ENCODE assay signal across 9 cellular contexts in the genomic region with DNA sequence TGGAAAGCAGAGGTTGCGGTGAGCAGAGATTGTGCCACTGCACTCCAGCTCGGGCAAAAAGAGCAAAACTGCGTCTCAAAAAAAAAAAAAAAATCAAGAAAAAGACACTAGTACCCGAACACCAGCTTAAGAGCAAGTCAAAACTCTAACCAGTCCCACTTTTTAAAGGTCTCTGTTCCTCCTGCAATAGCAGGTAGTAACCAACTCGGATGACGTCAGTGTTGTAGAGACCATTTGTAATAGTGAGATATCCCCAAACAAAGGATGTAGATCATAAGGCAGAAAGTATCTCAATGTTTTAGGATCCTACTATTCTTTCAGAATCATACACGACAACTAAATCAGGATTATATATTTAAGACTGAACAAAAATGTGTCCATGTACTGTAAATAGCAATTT. TPM values are rescaled to one million over a fixed set of nuclear protein-coding genes. Genes with fewer than 3 reads are reported as not detected.
DNase-seq lines count a peak whose midpoint lies in the region; ATAC-seq, FAIRE-seq and TF ChIP-seq lines count a peak whose summit lies in the region.
"Had no signal": no experiment of that assay in that cellular context is flagged by ENCODE, and none has a peak within 500 bp of the region (broad histone marks: within the 10 kb centered on the region; RNA-seq: fewer than 3 reads in every experiment).

No MANE protein-coding gene starts in this region.

- peak overlapping the region; percentile 93 for H3K4me3 Mint-ChIP-seq in type B pancreatic cell

- H3K36me3 ChIP-seq in cardiac muscle cell, result peaks cover 14% of the 10 kb centered on the region
- H3K36me3 ChIP-seq in right atrium auricular region, result peaks cover 7% of the 10 kb centered on the region
- H3K36me3 ChIP-seq in OCI-LY7 (ENCODE audit: insufficient read depth, low read length), result peaks cover 45% of the 10 kb centered on the region
- peaks cover 10 to 22% (median 18%) of the 10 kb centered on the region in 4 experiments for H3K36me3 ChIP-seq in H1 (ENCODE audit: control insufficient read depth in 2 of 4, insufficient read depth in 4 of 4, low read length in 3 of 4)
- H3K36me3 ChIP-seq in tibial nerve, result peaks cover 0 to 16% (median 0%) of the 10 kb centered on the region in 3 donors

- H3K4me1 Mint-ChIP-seq in type B pancreatic cell (ENCODE audit: unreplicated experiment), result peaks cover 27% of the 10 kb centered on the region

- no peak for TF ChIP-seq RAD21 in H1 (IDR thresholded peaks at IDR 0.05 in 1 of 2, conservative IDR thresholded peaks at IDR 0.05 in 1 of 2; ENCODE audit: low read depth in 2 of 2, low read length in 2 of 2)

- no peak overlapping the region for H3K9ac ChIP-seq in H1 (replicated peaks in 1 of 4; ENCODE audit: extremely low read depth in 1 of 4, low read depth in 3 of 4, low read length in 3 of 4)

- no peaks in the 10 kb centered on the region for H3K9me2 ChIP-seq in OCI-LY7 (ENCODE audit: insufficient read depth, low read length)

- H3K27me3 Mint-ChIP-seq in type B pancreatic cell, result peaks cover 3% of the 10 kb centered on the region

- peaks cover 64% of the 10 kb centered on the region for H3K79me2 ChIP-seq in OCI-LY7 (ENCODE audit: insufficient read depth, low read depth, low read length)
- H3K79me2 ChIP-seq in H1 (ENCODE audit: control insufficient read depth in 1 of 2, insufficient read depth in 2 of 2, low read length in 2 of 2), result peaks cover 29 to 71% of the 10 kb centered on the region in 2 experiments

- H4K91ac ChIP-seq in H1 (replicated peaks; ENCODE audit: insufficient read length, low read length), result no peak overlapping the region

- FAIRE-seq in H1 (lab: Jason Lieb, UNC), result no peak

- CTCF ChIA-PET in OCI-LY7 (lab: Charles Lee; ENCODE audit: unreplicated experiment), result no interaction called here
- CTCF ChIA-PET in H1 (lab: Charles Lee; ENCODE audit: partially characterized antibody), result interaction anchor here (1.5 to 5.1 kb wide), 3 partner anchors 20 to 38 kb away, joined by 6 to 26 read pairs (median 13); partner anchors contain the start of gene NT5C

- H3K36me3 Mint-ChIP-seq in type B pancreatic cell, result peaks cover 31% of the 10 kb centered on the region

- H4K20me1 ChIP-seq in OCI-LY7 (ENCODE audit: insufficient read depth, low read length) (peaks cover 15% of the 10 kb centered on the region; the same call in 1 of the 2 replicates), H1 (replicated peaks in 1 of 2; ENCODE audit: control insufficient read depth in 1 of 2, insufficient read depth in 2 of 2, low read length in 2 of 2) (peaks cover 3 to 4% of the 10 kb centered on the region in 2 experiments)

- no peak overlapping the region for H4K5ac ChIP-seq in H1 (ENCODE audit: insufficient read length, low read depth, low read length)

- H3K4me3 ChIP-seq in cardiac muscle cell (peak overlapping the region; percentile 94), right atrium auricular region (no peak overlapping the region), OCI-LY7 (ENCODE audit: low read depth, low read length, poor library complexity, severe bottlenecking) (peak overlapping the region; percentile 75), H1 (ENCODE audit: extremely low read depth in 1 of 4, insufficient read depth in 2 of 4, low read depth in 3 of 4, low read length in 4 of 4) (peak overlapping the region; percentile 87 to 95 (median 94); a peak in 6 of 8 replicates), tibial nerve (no peak overlapping the region)

- no TSS peak for BruUV-seq in OCI-LY7 (replicated peaks; lab: Mats Ljungman, UMichigan)

- H2BK120ac ChIP-seq in H1 (replicated peaks; ENCODE audit: low read depth, low read length), result no peak overlapping the region

- no peak overlapping the region for H2BK12ac ChIP-seq in H1 (ENCODE audit: low read depth, low read length)

- H3K79me1 ChIP-seq in H1 (ENCODE audit: low read depth, low read length), result peaks cover 5% of the 10 kb centered on the region; the same call in 1 of the 2 replicates

- ATAC-seq in HG02623 (IDR thresholded peaks at IDR 0.05; ENCODE audit: unreplicated experiment) (no peak), GM18520 (IDR thresholded peaks at IDR 0.05; ENCODE audit: unreplicated experiment) (no peak)

- no peak overlapping the region for H3K56ac ChIP-seq in H1 (replicated peaks; ENCODE audit: insufficient read length, low read depth, low read length)

- H3K27me3 ChIP-seq in cardiac muscle cell, result no peaks in the 10 kb centered on the region
- no peaks in the 10 kb centered on the region for H3K27me3 ChIP-seq in right atrium auricular region
- H3K27me3 ChIP-seq in H1 (replicated peaks in 1 of 4; ENCODE audit: control insufficient read depth in 3 of 4, extremely low read depth in 1 of 4, insufficient read depth in 3 of 4, low read length in 3 of 4), result no peaks in the 10 kb centered on the region
- no peaks in the 10 kb centered on the region for H3K27me3 ChIP-seq in tibial nerve

- H2BK5ac ChIP-seq in H1 (ENCODE audit: low read depth, low read length), result no peak overlapping the region

- no peak overlapping the region for H2BK20ac ChIP-seq in H1 (ENCODE audit: low read length)

- no peak overlapping the region for H2AK5ac ChIP-seq in H1 (ENCODE audit: low read depth, low read length)

- H3K27ac Mint-ChIP-seq in type B pancreatic cell, result peak overlapping the region; percentile 88

- H3K9me3 ChIP-seq in cardiac muscle cell (ENCODE audit: low read depth), result no peaks in the 10 kb centered on the region
- H3K9me3 ChIP-seq in right atrium auricular region, result no peaks in the 10 kb centered on the region
- H3K9me3 ChIP-seq in OCI-LY7 (ENCODE audit: low read length), result no peaks in the 10 kb centered on the region
- H3K9me3 ChIP-seq in H1 (ENCODE audit: insufficient read depth in 2 of 2, low read depth in 1 of 2, low read length in 1 of 2), result no peaks in the 10 kb centered on the region
- H3K9me3 ChIP-seq in tibial nerve, result no peaks in the 10 kb centered on the region

- peaks cover 7% of the 10 kb centered on the region for H3K4me1 ChIP-seq in cardiac muscle cell (ENCODE audit: low read depth)
- H3K4me1 ChIP-seq in right atrium auricular region, result peaks cover 0 to 19% of the 10 kb centered on the region in 2 donors
- H3K4me1 ChIP-seq in OCI-LY7 (ENCODE audit: insufficient read depth, low read length, poor library complexity, severe bottlenecking), result peaks cover 24% of the 10 kb centered on the region
- peaks cover 3 to 12% (median 9%) of the 10 kb centered on the region in 4 experiments; a peak in 6 of 7 replicates for H3K4me1 ChIP-seq in H1 (replicated peaks in 1 of 4; ENCODE audit: control insufficient read depth in 3 of 4, insufficient read depth in 4 of 4, low read length in 3 of 4)
- peaks cover 0 to 19% (median 13%) of the 10 kb centered on the region in 4 donors for H3K4me1 ChIP-seq in tibial nerve

- no peak for DNase-seq in cardiac muscle cell (ENCODE audit: low read depth in 1 of 2, low spot score in 1 of 2)
- no peak for DNase-seq in right atrium auricular region (ENCODE audit: low spot score)
- peak; percentile 48 for DNase-seq in OCI-LY7 (ENCODE audit: low spot score)
- DNase-seq in H1 (ENCODE audit: low read depth in 1 of 2, low spot score in 2 of 2), result no peak
- DNase-seq in type B pancreatic cell (ENCODE audit: extremely low spot score, unreplicated experiment), result no peak
- no peak for DNase-seq in tibial nerve (ENCODE audit: low spot score in 2 of 2)
- DNase-seq: activated CD4-positive, alpha-beta T cell treated with anti-CD3 and anti-CD28 coated beads for 4 hours had no signal

- H2BK15ac ChIP-seq in H1 (ENCODE audit: low read length), result no peak overlapping the region

- no peaks in the 10 kb centered on the region for H3K9me3 Mint-ChIP-seq in type B pancreatic cell

- no peak for TF ChIP-seq CTCF in cardiac muscle cell (IDR thresholded peaks at IDR 0.05; ENCODE audit: low read depth, low read length)
- TF ChIP-seq CTCF in right atrium auricular region (IDR thresholded peaks at IDR 0.05), result no peak
- no peak for TF ChIP-seq CTCF in OCI-LY7 (conservative IDR thresholded peaks at IDR 0.05; ENCODE audit: low read length)
- no peak for TF ChIP-seq CTCF in H1 (IDR thresholded peaks at IDR 0.05; ENCODE audit: control extremely low read depth in 1 of 3, insufficient read depth in 1 of 3, low read depth in 1 of 3, low read length in 3 of 3)
- no peak for TF ChIP-seq CTCF in type B pancreatic cell (conservative IDR thresholded peaks at IDR 0.05)
- TF ChIP-seq CTCF in tibial nerve (IDR thresholded peaks at IDR 0.05), result no peak

- H3K14ac ChIP-seq in H1 (ENCODE audit: insufficient read length), result no peak overlapping the region

- no peak overlapping the region for H3K23ac ChIP-seq in H1 (ENCODE audit: insufficient read length)

- H3K4me2 ChIP-seq in OCI-LY7 (ENCODE audit: low read length) (peak overlapping the region; percentile 95), H1 (ENCODE audit: insufficient read depth in 1 of 2, low read depth in 2 of 2, low read length in 2 of 2) (peak overlapping the region; percentile 72 to 99)

- intact Hi-C loops in OCI-LY7 (cut with micrococcal nuclease; ENCODE audit: unreplicated experiment), result loop anchor here (2.0 kb wide), 2 partner anchors 19 to 37 kb away; no protein-coding TSS in a partner anchor

- H4K8ac ChIP-seq in H1 (ENCODE audit: extremely low read depth, insufficient read depth, low read length), result no peak overlapping the region

- no peak overlapping the region for H3K18ac ChIP-seq in H1 (ENCODE audit: extremely low read depth, low read length)

- H3K4ac ChIP-seq in H1 (replicated peaks; ENCODE audit: insufficient read length, low read depth, low read length), result no peak overlapping the region

- POLR2A ChIA-PET in OCI-LY7 (lab: Charles Lee), result interaction anchor here (0.6 kb wide), 1 partner anchor 1169 kb away, joined by 5 read pairs; no protein-coding TSS in a partner anchor
- POLR2A ChIA-PET in H1 (lab: Charles Lee; ENCODE audit: partially characterized antibody), result interaction anchor here (0.7 to 3.1 kb wide), 9 partner anchors 10 to 110 kb away, joined by 3 to 15 read pairs (median 4); partner anchors contain the start of genes MRPS7 and SUMO2

- H3K27ac ChIP-seq in cardiac muscle cell (no peak overlapping the region), right atrium auricular region (no peak overlapping the region), OCI-LY7 (ENCODE audit: low read depth, low read length, poor library complexity, severe bottlenecking) (no peak overlapping the region), H1 (ENCODE audit: low read depth, low read length) (no peak overlapping the region), tibial nerve (no peak overlapping the region)

- 78% methylated on average over 7 of the region's 7 CpGs; no CpG with 5 or more reads in 1 of the 2 experiments for WGBS in H1 (ENCODE audit: extremely low coverage in 1 of 2, insufficient coverage in 1 of 2, insufficient read length in 1 of 2, insufficient replicate concordance in 2 of 2, low coverage in 1 of 2, low lambda C conversion rate in 2 of 2, missing lambda C conversion rate in 1 of 2), 2 experiments
- WGBS in tibial nerve, 2 donors, result 86 to 92% methylated on average over 7 of the region's 7 CpGs

- TF ChIP-seq POLR2A in H1 (IDR thresholded peaks at IDR 0.05; ENCODE audit: control extremely low read depth in 1 of 2, low read depth in 2 of 2, low read length in 2 of 2) (no peak), tibial nerve (IDR thresholded peaks at IDR 0.05) (no peak)

- no peak overlapping the region for H2AFZ ChIP-seq in OCI-LY7 (ENCODE audit: low read length)
- H2AFZ ChIP-seq in H1 (ENCODE audit: low read length), result no peak overlapping the region

- TF ChIP-seq EP300 in H1 (IDR thresholded peaks at IDR 0.05; ENCODE audit: borderline replicate concordance in 1 of 2, low read depth in 2 of 2, low read length in 2 of 2) (no peak), tibial nerve (IDR thresholded peaks at IDR 0.05) (no peak)

- peaks cover 6% of the 10 kb centered on the region for H3K23me2 ChIP-seq in H1 (ENCODE audit: low read depth, low read length)

RNA-seq across cellular contexts. Expression of gene JPT1, which starts 2.4 kb away (rescaled TPM):
- total RNA-seq in cardiac muscle cell (175 and 209 TPM in 2 replicates), right atrium auricular region (10 to 100 TPM; 15.1 to 15.8 TPM), OCI-LY7 (2022) (251 and 253 TPM in 2 replicates), type B pancreatic cell (ENCODE audit: low replicate concordance) (136 and 170 TPM in 2 replicates), tibial nerve (10 to 100 TPM; 13.5 to 53.4 (median 32.4) TPM)
- polyA plus RNA-seq in cardiac muscle cell (136 and 201 TPM in 2 replicates), H1 (2011; rRNA removed) (154 and 216 TPM in 2 replicates)
- 121 and 140 TPM in 2 replicates for total RNA-seq in OCI-LY7 (2014; rRNA removed; shearing (Covaris generic))
- 340 and 369 TPM in 2 replicates for total RNA-seq in H1 (2021; fragmentation: NEBNext Ultra II Directional; extraction: Animal tissue kit (Norgen Biotek cat#: 25700))
- polyA plus RNA-seq in H1 (2011; cell fraction: cytosol; rRNA removed), result 246 TPM
- polyA plus RNA-seq in H1 (2011; cell fraction: nucleus; rRNA removed), result 206 TPM
- polyA plus RNA-seq in H1 (2012, experiment 1 of 2), result 377 to 556 TPM (median 531 TPM) in 4 replicates
- 362 TPM for polyA plus RNA-seq in H1 (2012, experiment 2 of 2)
- 569 TPM for polyA plus RNA-seq in H1 (2013, experiment 1 of 2)
- polyA plus RNA-seq in H1 (2013, experiment 2 of 2), result 579 TPM
- 42.8 and 65.0 TPM in 2 replicates for polyA minus RNA-seq in H1 (2011; rRNA and poly(A)+ RNA removed)
- 249 TPM for polyA minus RNA-seq in H1 (2011; cell fraction: cytosol; rRNA and poly(A)+ RNA removed)
- 83.5 TPM for polyA minus RNA-seq in H1 (2011; cell fraction: nucleus; rRNA and poly(A)+ RNA removed)

RNA-seq across cellular contexts. Expression of gene NT5C, which starts 20.4 kb away (rescaled TPM):
- 204 and 233 TPM in 2 replicates for total RNA-seq in cardiac muscle cell
- polyA plus RNA-seq in cardiac muscle cell, result 168 and 174 TPM in 2 replicates
- 10 to 100 TPM; 41.4 to 77.5 TPM for total RNA-seq in right atrium auricular region
- total RNA-seq in OCI-LY7 (2014; rRNA removed; shearing (Covaris generic)), result 229 and 259 TPM in 2 replicates
- 106 and 107 TPM in 2 replicates for total RNA-seq in OCI-LY7 (2022)
- total RNA-seq in H1 (2021; fragmentation: NEBNext Ultra II Directional; extraction: Animal tissue kit (Norgen Biotek cat#: 25700)), result 52.1 and 66.9 TPM in 2 replicates
- 66.4 and 98.6 TPM in 2 replicates for polyA plus RNA-seq in H1 (2011; rRNA removed)
- 92.6 TPM for polyA plus RNA-seq in H1 (2011; cell fraction: cytosol; rRNA removed)
- 145 TPM for polyA plus RNA-seq in H1 (2011; cell fraction: nucleus; rRNA removed)
- polyA plus RNA-seq in H1 (2012, experiment 1 of 2), result 38.9 to 77.9 TPM (median 68.7 TPM) in 4 replicates
- 57.5 TPM for polyA plus RNA-seq in H1 (2012, experiment 2 of 2)
- 69.7 TPM for polyA plus RNA-seq in H1 (2013, experiment 1 of 2)
- polyA plus RNA-seq in H1 (2013, experiment 2 of 2), result 60.6 TPM
- 12.1 and 14.9 TPM in 2 replicates for polyA minus RNA-seq in H1 (2011; rRNA and poly(A)+ RNA removed)
- polyA minus RNA-seq in H1 (2011; cell fraction: cytosol; rRNA and poly(A)+ RNA removed), result 16.7 TPM
- polyA minus RNA-seq in H1 (2011; cell fraction: nucleus; rRNA and poly(A)+ RNA removed), result 44.4 TPM
- total RNA-seq in type B pancreatic cell (ENCODE audit: low replicate concordance), result 33.6 and 40.7 TPM in 2 replicates
- total RNA-seq in tibial nerve, result 100 to 1,000 TPM; 137 to 194 (median 166) TPM

RNA-seq across cellular contexts. Expression of gene SUMO2, which starts 30.9 kb away (rescaled TPM):
- total RNA-seq in cardiac muscle cell (91.3 and 109 TPM in 2 replicates), right atrium auricular region (10 to 100 TPM; 45.7 to 58.1 TPM), OCI-LY7 (2022) (628 and 714 TPM in 2 replicates), type B pancreatic cell (ENCODE audit: low replicate concordance) (465 and 602 TPM in 2 replicates), tibial nerve (10 to 100 TPM; 38.1 to 62.9 (median 59.8) TPM)
- polyA plus RNA-seq in cardiac muscle cell (485 and 542 TPM in 2 replicates), H1 (2011; rRNA removed) (91.0 and 184 TPM in 2 replicates)
- total RNA-seq in OCI-LY7 (2014; rRNA removed; shearing (Covaris generic)), result 286 and 296 TPM in 2 replicates
- total RNA-seq in H1 (2021; fragmentation: NEBNext Ultra II Directional; extraction: Animal tissue kit (Norgen Biotek cat#: 25700)), result 779 and 788 TPM in 2 replicates
- polyA plus RNA-seq in H1 (2011; cell fraction: cytosol; rRNA removed), result 162 TPM
- polyA plus RNA-seq in H1 (2011; cell fraction: nucleus; rRNA removed), result 61.2 TPM
- 273 to 655 TPM (median 511 TPM) in 4 replicates for polyA plus RNA-seq in H1 (2012, experiment 1 of 2)
- 97.2 TPM for polyA plus RNA-seq in H1 (2012, experiment 2 of 2)
- polyA plus RNA-seq in H1 (2013, experiment 1 of 2), result 253 TPM
- polyA plus RNA-seq in H1 (2013, experiment 2 of 2), result 265 TPM
- 88.0 and 91.8 TPM in 2 replicates for polyA minus RNA-seq in H1 (2011; rRNA and poly(A)+ RNA removed)
- 284 TPM for polyA minus RNA-seq in H1 (2011; cell fraction: cytosol; rRNA and poly(A)+ RNA removed)
- 41.9 TPM for polyA minus RNA-seq in H1 (2011; cell fraction: nucleus; rRNA and poly(A)+ RNA removed)

RNA-seq across cellular contexts. Expression of gene ARMC7, which starts 42.1 kb away (rescaled TPM):
- 8.8 and 10.0 TPM in 2 replicates for total RNA-seq in cardiac muscle cell
- polyA plus RNA-seq in cardiac muscle cell, result 5.7 and 6.5 TPM in 2 replicates
- total RNA-seq in right atrium auricular region, result 1 to 10 TPM; 4.9 to 9.5 TPM
- 6.8 and 7.1 TPM in 2 replicates for total RNA-seq in OCI-LY7 (2014; rRNA removed; shearing (Covaris generic))
- total RNA-seq in OCI-LY7 (2022), result 16.9 and 19.9 TPM in 2 replicates
- total RNA-seq in H1 (2021; fragmentation: NEBNext Ultra II Directional; extraction: Animal tissue kit (Norgen Biotek cat#: 25700)), result 13.6 TPM in 2 replicates
- polyA plus RNA-seq in H1 (2011; rRNA removed), result 9.8 and 12.4 TPM in 2 replicates
- polyA plus RNA-seq in H1 (2011; cell fraction: cytosol; rRNA removed), result 7.4 TPM
- polyA plus RNA-seq in H1 (2011; cell fraction: nucleus; rRNA removed), result 12.7 TPM
- polyA plus RNA-seq in H1 (2012, experiment 1 of 2), result 14.0 to 16.0 TPM (median 14.9 TPM) in 4 replicates
- polyA plus RNA-seq in H1 (2012, experiment 2 of 2), result 13.2 TPM
- polyA plus RNA-seq in H1 (2013, experiment 1 of 2), result 8.2 TPM
- polyA plus RNA-seq in H1 (2013, experiment 2 of 2), result 7.8 TPM
- polyA minus RNA-seq in H1 (2011; rRNA and poly(A)+ RNA removed), result 12.2 and 13.7 TPM in 2 replicates
- 10.2 TPM for polyA minus RNA-seq in H1 (2011; cell fraction: cytosol; rRNA and poly(A)+ RNA removed)
- 12.6 TPM for polyA minus RNA-seq in H1 (2011; cell fraction: nucleus; rRNA and poly(A)+ RNA removed)
- 14.0 and 19.7 TPM in 2 replicates for total RNA-seq in type B pancreatic cell (ENCODE audit: low replicate concordance)
- total RNA-seq in tibial nerve, result 10 to 100 TPM in 1 of 4 donors, 1 to 10 TPM in 3; 4.2 to 12.0 (median 8.3) TPM

RNA-seq across cellular contexts. Expression of gene NUP85, which starts 53.6 kb away (rescaled TPM):
- total RNA-seq in cardiac muscle cell (23.4 and 32.7 TPM in 2 replicates), right atrium auricular region (10 to 100 TPM; 10.3 to 14.3 TPM), OCI-LY7 (2022) (187 and 219 TPM in 2 replicates), type B pancreatic cell (ENCODE audit: low replicate concordance) (63.3 and 84.1 TPM in 2 replicates), tibial nerve (10 to 100 TPM; 38.1 to 68.6 (median 53.2) TPM)
- polyA plus RNA-seq in cardiac muscle cell (51.9 and 59.0 TPM in 2 replicates), H1 (2011; rRNA removed) (154 and 163 TPM in 2 replicates)
- 129 and 130 TPM in 2 replicates for total RNA-seq in OCI-LY7 (2014; rRNA removed; shearing (Covaris generic))
- 97.4 and 98.5 TPM in 2 replicates for total RNA-seq in H1 (2021; fragmentation: NEBNext Ultra II Directional; extraction: Animal tissue kit (Norgen Biotek cat#: 25700))
- polyA plus RNA-seq in H1 (2011; cell fraction: cytosol; rRNA removed), result 146 TPM
- polyA plus RNA-seq in H1 (2011; cell fraction: nucleus; rRNA removed), result 356 TPM
- 68.3 to 138 TPM (median 101 TPM) in 4 replicates for polyA plus RNA-seq in H1 (2012, experiment 1 of 2)
- polyA plus RNA-seq in H1 (2012, experiment 2 of 2), result 88.0 TPM
- polyA plus RNA-seq in H1 (2013, experiment 1 of 2), result 67.3 TPM
- polyA plus RNA-seq in H1 (2013, experiment 2 of 2), result 64.2 TPM
- 89.4 and 94.3 TPM in 2 replicates for polyA minus RNA-seq in H1 (2011; rRNA and poly(A)+ RNA removed)
- polyA minus RNA-seq in H1 (2011; cell fraction: cytosol; rRNA and poly(A)+ RNA removed), result 49.2 TPM
- 64.7 TPM for polyA minus RNA-seq in H1 (2011; cell fraction: nucleus; rRNA and poly(A)+ RNA removed)

Comparison
In these comparisons a context has a peak if more than half of its experiments do, and no peak if none do; other contexts are left out.
1. H3K4me3 ChIP-seq: peak in cardiac muscle cell (single experiment), OCI-LY7 (single experiment) and H1 (4 of 4); none in right atrium auricular region (0 of 2) and tibial nerve (0 of 4).